22 cellular contexts compared by ENCODE assay signal in the genomic region with DNA sequence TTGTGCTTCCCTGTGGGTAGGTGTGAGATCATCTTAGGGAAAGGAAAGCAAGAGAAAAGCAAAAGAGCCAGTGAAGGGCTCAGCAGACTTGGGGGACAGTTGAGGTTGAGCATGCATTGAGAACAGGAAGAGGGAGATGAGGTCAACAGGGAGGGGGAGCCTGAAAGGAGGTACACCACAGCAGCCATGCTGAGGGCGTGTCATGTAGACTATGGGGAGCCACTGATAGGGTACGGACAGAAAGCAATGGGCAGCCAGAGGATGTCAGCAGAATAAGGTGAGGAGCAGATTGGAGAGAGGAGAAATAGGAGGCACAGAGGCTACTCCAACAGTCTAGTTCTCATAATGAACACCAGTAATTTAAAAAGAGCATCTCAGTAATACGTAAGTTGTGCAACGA.
DNase-seq lines count a peak whose midpoint lies in the region; ATAC-seq, FAIRE-seq and TF ChIP-seq lines count a peak whose summit lies in the region.
"Had no signal": no experiment of that assay in that cellular context is flagged by ENCODE, and none has a peak within 500 bp of the region (broad histone marks: within the 10 kb centered on the region; RNA-seq: fewer than 3 reads in every experiment).

No MANE protein-coding gene starts in this region.

- POLR2A ChIA-PET in K562 (lab: Yijun Ruan, JAX) = no interaction called here

- TF ChIP-seq RAD21 in K562 (CRISPR knock-in tag; conservative IDR thresholded peaks at IDR 0.05 in 1 of 2, IDR thresholded peaks at IDR 0.05 in 1 of 2) = no peak

- H3F3A ChIP-seq in GM23338 (replicated peaks; ENCODE audit: low read depth) = no peaks in the 10 kb centered on the region

- H3K9me3 ChIP-seq in K562 (replicated peaks; ENCODE audit: control insufficient read depth, insufficient read depth, low read depth, low read length) (peaks cover 2% of the 10 kb centered on the region; the same call in 1 of the 2 replicates), prostate gland (no peaks in the 10 kb centered on the region)
- H3K9me3 ChIP-seq: BE2C had no signal

- H2AFZ ChIP-seq in GM23338 (peak overlapping the region; percentile 38), K562 (ENCODE audit: low read depth, low read length) (no peak overlapping the region)

- no peak overlapping the region for H3K9ac ChIP-seq in K562 (ENCODE audit: insufficient read depth in 1 of 2, low read depth in 2 of 2, low read length in 2 of 2)
- H3K9ac ChIP-seq: BLaER1 had no signal

- H3K36me3 ChIP-seq in GM23338 (ENCODE audit: insufficient read depth) (no peaks in the 10 kb centered on the region), K562 (ENCODE audit: control insufficient read depth, insufficient read depth, low read length) (no peaks in the 10 kb centered on the region), prostate gland (no peaks in the 10 kb centered on the region), H7 (replicated peaks; ENCODE audit: control insufficient read depth, insufficient read depth, low read length) (no peaks in the 10 kb centered on the region)
- H3K36me3 ChIP-seq: BE2C, BLaER1 had no signal

- peaks cover 38% of the 10 kb centered on the region for H3K9me3 Mint-ChIP-seq in GM23338

- intact Hi-C loops in K562 (cut with micrococcal nuclease) (no loop called here), prostate gland (cut with DNase I) (no loop called here)

- BruUV-seq in K562 (replicated peaks; lab: Mats Ljungman, UMichigan) = no TSS peak

- no peak for ATAC-seq in GM23338
- ATAC-seq in K562 = peak; percentile 61; the same call in 2 of the 3 replicates
- no peak for ATAC-seq in GM18868 (IDR thresholded peaks at IDR 0.05; ENCODE audit: unreplicated experiment)

- no peaks in the 10 kb centered on the region for H3K4me1 Mint-ChIP-seq in GM23338
- H3K4me1 Mint-ChIP-seq: CD14-positive monocyte; CD4-positive, alpha-beta memory T cell; CD4-positive, CD25-positive, alpha-beta regulatory T cell; CD8-positive, alpha-beta memory T cell had no signal

- TF ChIP-seq CTCF in GM23338 (conservative IDR thresholded peaks at IDR 0.05; ENCODE audit: low read depth in 2 of 2) (no peak), K562 (IDR thresholded peaks at IDR 0.05 in 2 of 3, conservative IDR thresholded peaks at IDR 0.05 in 1 of 3; ENCODE audit: insufficient read depth in 2 of 3, low read depth in 1 of 3, low read length in 3 of 3) (no peak), prostate gland (IDR thresholded peaks at IDR 0.05) (no peak)

- H3K27ac Mint-ChIP-seq in GM23338 = no peak overlapping the region
- H3K27ac Mint-ChIP-seq: CD14-positive monocyte; CD4-positive, alpha-beta memory T cell; CD4-positive, CD25-positive, alpha-beta regulatory T cell; CD8-positive, alpha-beta memory T cell had no signal

- H3K36me3 Mint-ChIP-seq in GM23338 (ENCODE audit: low read depth) = peaks cover 17% of the 10 kb centered on the region; the same call in 1 of the 3 replicates
- H3K36me3 Mint-ChIP-seq: CD14-positive monocyte; CD4-positive, alpha-beta memory T cell; CD4-positive, CD25-positive, alpha-beta regulatory T cell; CD8-positive, alpha-beta memory T cell had no signal

- H4K20me1 ChIP-seq in GM23338 (replicated peaks; ENCODE audit: insufficient read depth) = no peaks in the 10 kb centered on the region
- H4K20me1 ChIP-seq in K562 (replicated peaks; ENCODE audit: control insufficient read depth, insufficient read depth, low read length) = no peaks in the 10 kb centered on the region
- H4K20me1 ChIP-seq: BLaER1 had no signal

- no peaks in the 10 kb centered on the region for H3K9me1 ChIP-seq in K562 (ENCODE audit: control insufficient read depth, insufficient read depth, low read length)

- H3K4me1 ChIP-seq in GM23338 (ENCODE audit: insufficient read depth) = no peaks in the 10 kb centered on the region
- H3K4me1 ChIP-seq in K562 (replicated peaks in 1 of 2; ENCODE audit: control insufficient read depth in 2 of 2, insufficient read depth in 2 of 2, low read length in 2 of 2) = no peaks in the 10 kb centered on the region
- H3K4me1 ChIP-seq in prostate gland (replicated peaks) = no peaks in the 10 kb centered on the region
- H3K4me1 ChIP-seq: BE2C, BLaER1, Caco-2 had no signal

- DNase-seq in GM23338 (ENCODE audit: low spot score) (no peak), K562 (ENCODE audit: extremely low read depth in 1 of 4, low spot score in 3 of 4) (no peak), prostate gland (ENCODE audit: low spot score) (no peak), H7 (no peak)
- DNase-seq: 8988T; ACHN; BE2C; C1 segment of cervical spinal cord; Caco-2; Calu3; CD4-positive, alpha-beta memory T cell; CD4-positive, CD25-positive, alpha-beta regulatory T cell; CD8-positive, alpha-beta memory T cell; DMS79 treated with DMSO at 0.1 percent for 48 hours; GF-D8 had no signal

- CTCF ChIA-PET in K562 (lab: Yijun Ruan, JAX; ENCODE audit: low intra/inter-chr PET ratio) = no interaction called here

- TF ChIP-seq POLR2A in K562 (conservative IDR thresholded peaks at IDR 0.05) (no peak), prostate gland (IDR thresholded peaks at IDR 0.05) (no peak)

- H3K4me3 Mint-ChIP-seq in GM23338 = no peak overlapping the region
- H3K4me3 Mint-ChIP-seq: CD14-positive monocyte; CD4-positive, alpha-beta memory T cell; CD4-positive, CD25-positive, alpha-beta regulatory T cell; CD8-positive, alpha-beta memory T cell had no signal

- in situ Hi-C loops in K562 (cut with MboI) = no loop called here

- H3K27me3 Mint-ChIP-seq in GM23338 (ENCODE audit: insufficient read depth, low read depth, poor library complexity) = no peaks in the 10 kb centered on the region
- H3K27me3 Mint-ChIP-seq: CD4-positive, alpha-beta memory T cell; CD4-positive, CD25-positive, alpha-beta regulatory T cell; CD8-positive, alpha-beta memory T cell had no signal

- H3K27me3 ChIP-seq in GM23338 (ENCODE audit: insufficient read depth) = no peaks in the 10 kb centered on the region
- no peaks in the 10 kb centered on the region for H3K27me3 ChIP-seq in K562 (ENCODE audit: control insufficient read depth in 2 of 2, insufficient read depth in 2 of 2, low read length in 2 of 2)
- no peaks in the 10 kb centered on the region for H3K27me3 ChIP-seq in prostate gland (replicated peaks; ENCODE audit: insufficient read depth)
- no peaks in the 10 kb centered on the region for H3K27me3 ChIP-seq in H7 (ENCODE audit: control insufficient read depth, insufficient read depth, low read length)
- H3K27me3 ChIP-seq: BE2C, BLaER1 had no signal

- peaks cover 13% of the 10 kb centered on the region; the same call in 1 of the 2 replicates for H3K9me2 ChIP-seq in GM23338 (ENCODE audit: insufficient read depth)

- H3K79me2 ChIP-seq in GM23338 (replicated peaks; ENCODE audit: insufficient read depth) = no peaks in the 10 kb centered on the region
- H3K79me2 ChIP-seq in K562 (ENCODE audit: control insufficient read depth, insufficient read depth, low read length) = no peaks in the 10 kb centered on the region

- TF ChIP-seq EP300 in K562 (IDR thresholded peaks at IDR 0.05; ENCODE audit: low read length) = no peak

- H3K27ac ChIP-seq in GM23338 (ENCODE audit: low read depth) (no peak overlapping the region), K562 (ENCODE audit: extremely low read depth, low read depth, low read length) (no peak overlapping the region), prostate gland (no peak overlapping the region)
- H3K27ac ChIP-seq: BLaER1 had no signal

- 12% methylated on average over 4 of the region's 4 CpGs for WGBS in K562 (ENCODE audit: insufficient coverage, low coverage, missing lambda C conversion rate)
- 89% methylated on average over 4 of the region's 4 CpGs for WGBS in prostate gland

- FAIRE-seq in K562 (lab: Jason Lieb, UNC) = no peak
- FAIRE-seq: A204.1, D721Med, G401.6, GM12891 had no signal

- H3K4me3 ChIP-seq in GM23338 (no peak overlapping the region), K562 (no peak overlapping the region), prostate gland (no peak overlapping the region), H7 (ENCODE audit: insufficient read depth, low read depth, low read length) (no peak overlapping the region)
- H3K4me3 ChIP-seq: BLaER1 had no signal

- H3K4me2 ChIP-seq in GM23338 (no peak overlapping the region), K562 (ENCODE audit: insufficient read depth, low read length) (no peak overlapping the region)
- H3K4me2 ChIP-seq: BLaER1 had no signal

TF ChIP-seq in GM23338, 12 proteins besides CTCF, POLR2A, EP300 and RAD21 (continues in another document):
- TF ChIP-seq EZH2phosphoT487 (IDR thresholded peaks at IDR 0.05; ENCODE audit: unreplicated experiment) (no peak), STAT1 (IDR thresholded peaks at IDR 0.05; ENCODE audit: unreplicated experiment) (no peak)

TF ChIP-seq in K562, 482 proteins besides CTCF, POLR2A, EP300 and RAD21 (continues in another document):
- TF ChIP-seq MAX (CRISPR knock-in tag; IDR thresholded peaks at IDR 0.05) (no peak), BHLHE40 (IDR thresholded peaks at IDR 0.05; ENCODE audit: low read length) (no peak), ARID2 (IDR thresholded peaks at IDR 0.05) (no peak), MAFG (tag; conservative IDR thresholded peaks at IDR 0.05) (no peak), NEUROD1 (IDR thresholded peaks at IDR 0.05; ENCODE audit: borderline replicate concordance, low read depth, low read length, partially characterized antibody) (no peak), PCBP2 (IDR thresholded peaks at IDR 0.05; ENCODE audit: low read depth, low read length, poor library complexity, severe bottlenecking) (no peak), GTF2B (IDR thresholded peaks at IDR 0.05; ENCODE audit: extremely low read depth, insufficient read length) (no peak), SIX5 (IDR thresholded peaks at IDR 0.05; ENCODE audit: borderline replicate concordance in 1 of 2, insufficient read depth in 1 of 2, low read depth in 1 of 2, low read length in 2 of 2) (no peak), ZBTB26 (CRISPR knock-in tag; IDR thresholded peaks at IDR 0.05) (no peak)
